ENCODE assay signal across 8 cellular contexts in genomic region chr17:79391808-79392233, GRCh38.
DNase-seq lines count a peak whose midpoint lies in the region; ATAC-seq and TF ChIP-seq lines count a peak whose summit lies in the region.

No MANE protein-coding gene starts in this region.

- peak; percentile 91 for DNase-seq in AG20443 (ENCODE audit: low spot score)
- DNase-seq in HEK293T (ENCODE audit: extremely low spot score): peak; percentile 85
- DNase-seq in NCI-H748 (lab: John Stamatoyannopoulos, UW; ENCODE audit: unreplicated experiment): peak; percentile 63
- DNase-seq in activated CD4-positive, alpha-beta T cell treated with anti-CD3 and anti-CD28 coated beads, Interleukin-2, amount 50 U/mL, for 48 hours: peak; percentile 68 to 76
- peak; percentile 62 to 90 (median 72) for DNase-seq in dorsolateral prefrontal cortex
- peak; percentile 67 to 74 for DNase-seq in lung microvascular endothelial cell (ENCODE audit: low read depth in 2 of 2)
- peak; percentile 39 for DNase-seq in stimulated activated CD8-positive, alpha-beta memory T cell treated with anti-CD3 and anti-CD28 coated beads, Interleukin-15, amount 100 ng/mL, for 1 hour (ENCODE audit: low read depth)

- H3K27ac ChIP-seq in dorsolateral prefrontal cortex: peak overlapping the region in 1 of 59 donors; percentile 37

- TF ChIP-seq CTCF in dorsolateral prefrontal cortex (IDR thresholded peaks at IDR 0.05 in 54 of 56, conservative IDR thresholded peaks at IDR 0.05 in 2 of 56; ENCODE audit: low read depth in 1 of 56, partially characterized antibody in 56 of 56): peak; percentile 64 to 96 (median 90)

- CTCF ChIA-PET in HEK293T (lab: Yijun Ruan, JAX): interaction anchor here (0.5 to 4.5 kb wide), 24 partner anchors 10 to 531 kb away, joined by 3 to 40 read pairs (median 5); partner anchors contain the start of gene ENGASE

- intact Hi-C loops in dorsolateral prefrontal cortex (cut with DNase I): loop anchor here (2.0 to 10.0 kb wide), 7 partner anchors 205 to 397 kb away; no protein-coding TSS in a partner anchor

- H3K27me3 ChIP-seq in dorsolateral prefrontal cortex: peaks cover 0 to 77% (median 15%) of the 10 kb centered on the region in 45 donors

- H3K4me3 ChIP-seq in dorsolateral prefrontal cortex: no peak overlapping the region

- POLR2A ChIA-PET in HEK293T (lab: Yijun Ruan, JAX): interaction anchor here (1.3 kb wide), 1 partner anchor 317 kb away, joined by 3 read pairs; the partner anchor contains the start of gene ENGASE

- ATAC-seq in HG02938 (IDR thresholded peaks at IDR 0.05; ENCODE audit: unreplicated experiment): no peak

TF ChIP-seq in HEK293T, 16 proteins besides CTCF, POLR2A, EP300 and RAD21:
- TF ChIP-seq L3MBTL2 (conservative IDR thresholded peaks at IDR 0.05): no peak
- TF ChIP-seq, protein P1, sequence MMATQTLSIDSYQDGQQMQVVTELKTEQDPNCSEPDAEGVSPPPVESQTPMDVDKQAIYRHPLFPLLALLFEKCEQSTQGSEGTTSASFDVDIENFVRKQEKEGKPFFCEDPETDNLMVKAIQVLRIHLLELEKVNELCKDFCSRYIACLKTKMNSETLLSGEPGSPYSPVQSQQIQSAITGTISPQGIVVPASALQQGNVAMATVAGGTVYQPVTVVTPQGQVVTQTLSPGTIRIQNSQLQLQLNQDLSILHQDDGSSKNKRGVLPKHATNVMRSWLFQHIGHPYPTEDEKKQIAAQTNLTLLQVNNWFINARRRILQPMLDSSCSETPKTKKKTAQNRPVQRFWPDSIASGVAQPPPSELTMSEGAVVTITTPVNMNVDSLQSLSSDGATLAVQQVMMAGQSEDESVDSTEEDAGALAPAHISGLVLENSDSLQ (IDR thresholded peaks at IDR 0.05): no peak
- no peak for TF ChIP-seq HDGF (IDR thresholded peaks at IDR 0.05; ENCODE audit: borderline replicate concordance)
- TF ChIP-seq CTBP1 (IDR thresholded peaks at IDR 0.05; ENCODE audit: borderline replicate concordance): no peak
- no peak for TF ChIP-seq ZNF384 (IDR thresholded peaks at IDR 0.05)

Comparison
In these comparisons a context has a peak if more than half of its experiments do, and no peak if none do; other contexts are left out.
1. DNase-seq: peak in every context shown above with its lines; median percentile 91 in AG20443; 85 in HEK293T; 72 in dorsolateral prefrontal cortex; 72 in activated CD4-positive, alpha-beta T cell treated with anti-CD3 and anti-CD28 coated beads, Interleukin-2, amount 50 U/mL, for 48 hours; 70 in lung microvascular endothelial cell; 63 in NCI-H748; 39 in stimulated activated CD8-positive, alpha-beta memory T cell treated with anti-CD3 and anti-CD28 coated beads, Interleukin-15, amount 100 ng/mL, for 1 hour.